In genomic region chr1:183450086-183450485, GRCh38 we compare ENCODE assay signal across 2 cellular contexts.
TF ChIP-seq lines count a peak whose summit lies in the region.

No MANE protein-coding gene starts in this region.

TF ChIP-seq in SK-N-SH treated with all-trans-retinoic acid at 6 μM for 48 hours, 23 proteins besides CTCF, POLR2A, EP300 and RAD21 (continued from another document):
- no peak for TF ChIP-seq GLIS3 (CRISPR knock-in tag; IDR thresholded peaks at IDR 0.05)
- no peak for TF ChIP-seq ZNF8 (CRISPR knock-in tag; IDR thresholded peaks at IDR 0.05)
- TF ChIP-seq TCF4 (CRISPR knock-in tag; IDR thresholded peaks at IDR 0.05; ENCODE audit: borderline replicate concordance), result no peak

TF ChIP-seq in SK-N-SH, 30 proteins besides CTCF, POLR2A, EP300 and RAD21 (continued from another document):
- TF ChIP-seq IRF3 (IDR thresholded peaks at IDR 0.05; ENCODE audit: low read depth, low read length) (no peak), FOXM1 (IDR thresholded peaks at IDR 0.05; ENCODE audit: low read depth) (no peak), USF2 (IDR thresholded peaks at IDR 0.05; ENCODE audit: borderline replicate concordance, low read depth, low read length) (no peak), FOSL2 (IDR thresholded peaks at IDR 0.05; ENCODE audit: borderline replicate concordance, low read depth) (no peak), YY1 (IDR thresholded peaks at IDR 0.05; ENCODE audit: low read depth) (no peak), RXRA (IDR thresholded peaks at IDR 0.05; ENCODE audit: borderline replicate concordance, low read depth) (no peak)
